8 cellular contexts compared by ENCODE assay signal in the genomic region with DNA sequence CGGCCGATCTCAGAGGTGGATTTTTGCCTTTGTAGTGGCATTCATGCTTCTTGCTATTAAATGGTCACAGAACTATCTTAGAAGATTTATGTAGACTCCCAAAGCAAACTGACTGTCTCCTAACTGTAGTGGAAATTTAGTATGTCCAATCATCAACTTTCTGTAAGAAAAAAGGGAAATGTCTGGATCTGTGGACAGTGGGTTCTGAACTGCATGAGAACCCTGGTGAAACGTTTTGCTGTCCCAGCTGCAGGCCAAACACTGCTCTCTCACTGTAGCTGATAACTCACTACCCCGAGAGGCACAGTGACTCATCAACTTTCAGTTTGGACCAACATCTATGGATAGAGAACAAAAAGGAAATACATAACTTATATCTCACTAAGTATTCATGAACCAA.
DNase-seq lines count a peak whose midpoint lies in the region; ATAC-seq, FAIRE-seq and TF ChIP-seq lines count a peak whose summit lies in the region.

No MANE protein-coding gene starts in this region.

- peak overlapping the region; percentile 72 for H3K4me2 ChIP-seq in A549

- peaks cover 30% of the 10 kb centered on the region for H3K36me3 ChIP-seq in SK-N-MC (ENCODE audit: insufficient read depth, low read length)

- ATAC-seq in A549 (peak; percentile 83 to 92), GM18858 (IDR thresholded peaks at IDR 0.05; ENCODE audit: unreplicated experiment) (peak; percentile 59), HG03108 (IDR thresholded peaks at IDR 0.05; ENCODE audit: unreplicated experiment) (peak; percentile 76)

- POLR2A ChIA-PET in A549 (lab: Yijun Ruan, JAX): no interaction called here

- H3K4me3 Mint-ChIP-seq in activated naive CD8-positive, alpha-beta T cell treated with anti-CD3 and anti-CD28 coated beads for 36 hours: no peak overlapping the region

- no peak for TF ChIP-seq RAD21 in A549 (conservative IDR thresholded peaks at IDR 0.05 in 1 of 2, IDR thresholded peaks at IDR 0.05 in 1 of 2)

- 18% methylated on average over 4 of the region's 4 CpGs for whole genome bisulfite sequencing in A549 (ENCODE audit: missing lambda C conversion rate)

- peak overlapping the region; percentile 78 to 89 for H3K27ac ChIP-seq in A549
- H3K27ac ChIP-seq in SK-N-MC: peak overlapping the region; percentile 94

- peak; percentile 35 to 74 for DNase-seq in A549 (ENCODE audit: low read depth in 1 of 2, low spot score in 1 of 2)
- DNase-seq in SK-N-MC (ENCODE audit: low read depth, low spot score): no peak
- peak; percentile 69 for DNase-seq in globus pallidus (ENCODE audit: low spot score)
- DNase-seq in pulmonary artery endothelial cell (ENCODE audit: low read depth, low spot score): peak; percentile 61
- DNase-seq in GM19238 (ENCODE audit: insufficient read length, low spot score): no peak
- no peak for DNase-seq in activated naive CD8-positive, alpha-beta T cell treated with anti-CD3 and anti-CD28 coated beads for 36 hours

- no peaks in the 10 kb centered on the region for H3K36me3 Mint-ChIP-seq in activated naive CD8-positive, alpha-beta T cell treated with anti-CD3 and anti-CD28 coated beads for 36 hours

- no peaks in the 10 kb centered on the region for H3K27me3 Mint-ChIP-seq in activated naive CD8-positive, alpha-beta T cell treated with anti-CD3 and anti-CD28 coated beads for 36 hours

- H3K4me1 Mint-ChIP-seq in activated naive CD8-positive, alpha-beta T cell treated with anti-CD3 and anti-CD28 coated beads for 36 hours: peaks cover 2% of the 10 kb centered on the region

- no peak for TF ChIP-seq CTCF in A549 (IDR thresholded peaks at IDR 0.05)

- CTCF ChIA-PET in A549 (lab: Yijun Ruan, JAX): no interaction called here

- H3K4me1 ChIP-seq in A549: peaks cover 35% of the 10 kb centered on the region

- TF ChIP-seq POLR2A in A549 (IDR thresholded peaks at IDR 0.05; ENCODE audit: low read length): no peak

- FAIRE-seq in A549 (lab: Jason Lieb, UNC): peak; percentile 91

- TF ChIP-seq EP300 in A549 (IDR thresholded peaks at IDR 0.05): no peak

- H3K27ac Mint-ChIP-seq in activated naive CD8-positive, alpha-beta T cell treated with anti-CD3 and anti-CD28 coated beads for 36 hours: no peak overlapping the region

- H3K9ac ChIP-seq in SK-N-MC (ENCODE audit: insufficient read length): peak overlapping the region; percentile 71

- H3K9me3 ChIP-seq in A549: no peaks in the 10 kb centered on the region
- no peaks in the 10 kb centered on the region for H3K9me3 ChIP-seq in SK-N-MC (ENCODE audit: low read depth, low read length)

- H3K9me3 Mint-ChIP-seq in activated naive CD8-positive, alpha-beta T cell treated with anti-CD3 and anti-CD28 coated beads for 36 hours: no peaks in the 10 kb centered on the region

- H3K4me3 ChIP-seq in A549 (no peak overlapping the region), SK-N-MC (peak overlapping the region; percentile 44)

TF ChIP-seq in A549, 52 proteins besides CTCF, POLR2A, EP300 and RAD21:
- TF ChIP-seq, protein P1, sequence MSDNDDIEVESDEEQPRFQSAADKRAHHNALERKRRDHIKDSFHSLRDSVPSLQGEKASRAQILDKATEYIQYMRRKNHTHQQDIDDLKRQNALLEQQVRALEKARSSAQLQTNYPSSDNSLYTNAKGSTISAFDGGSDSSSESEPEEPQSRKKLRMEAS (IDR thresholded peaks at IDR 0.05): 0 out of 2 replicates have a peak, but pooled peaks have one; percentile 15
- TF ChIP-seq MAFK (IDR thresholded peaks at IDR 0.05; ENCODE audit: partially characterized antibody) (peak; percentile 92), RFX5 (IDR thresholded peaks at IDR 0.05) (no peak), FOSB (CRISPR knock-in tag; IDR thresholded peaks at IDR 0.05) (no peak), TP53 (CRISPR knock-in tag; IDR thresholded peaks at IDR 0.05) (no peak), HOXA7 (CRISPR knock-in tag; IDR thresholded peaks at IDR 0.05) (no peak), NR3C1 (IDR thresholded peaks at IDR 0.05) (no peak), ELK1 (IDR thresholded peaks at IDR 0.05; ENCODE audit: low read depth, low read length) (no peak), NFE2L2 (conservative IDR thresholded peaks at IDR 0.05; ENCODE audit: low read length) (peak; percentile 67; the same call in 1 of the 2 replicates), FOSL2 (IDR thresholded peaks at IDR 0.05) (no peak), FOSL2 (CRISPR knock-in tag; IDR thresholded peaks at IDR 0.05) (peak; percentile 79), CBX8 (IDR thresholded peaks at IDR 0.05) (no peak), BCL3 (IDR thresholded peaks at IDR 0.05) (no peak), CHD4 (IDR thresholded peaks at IDR 0.05; ENCODE audit: borderline replicate concordance) (no peak), KDM1A (IDR thresholded peaks at IDR 0.05; ENCODE audit: low read depth) (no peak), PHF8 (IDR thresholded peaks at IDR 0.05; ENCODE audit: borderline replicate concordance, low read depth) (no peak), EHMT2 (IDR thresholded peaks at IDR 0.05; ENCODE audit: low read depth) (no peak), HDAC2 (IDR thresholded peaks at IDR 0.05) (no peak)
- TF ChIP-seq, protein P2, sequence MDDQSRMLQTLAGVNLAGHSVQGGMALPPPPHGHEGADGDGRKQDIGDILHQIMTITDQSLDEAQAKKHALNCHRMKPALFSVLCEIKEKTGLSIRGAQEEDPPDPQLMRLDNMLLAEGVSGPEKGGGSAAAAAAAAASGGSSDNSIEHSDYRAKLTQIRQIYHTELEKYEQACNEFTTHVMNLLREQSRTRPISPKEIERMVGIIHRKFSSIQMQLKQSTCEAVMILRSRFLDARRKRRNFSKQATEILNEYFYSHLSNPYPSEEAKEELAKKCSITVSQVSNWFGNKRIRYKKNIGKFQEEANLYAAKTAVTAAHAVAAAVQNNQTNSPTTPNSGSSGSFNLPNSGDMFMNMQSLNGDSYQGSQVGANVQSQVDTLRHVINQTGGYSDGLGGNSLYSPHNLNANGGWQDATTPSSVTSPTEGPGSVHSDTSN (IDR thresholded peaks at IDR 0.05): no peak
- TF ChIP-seq, protein P3, sequence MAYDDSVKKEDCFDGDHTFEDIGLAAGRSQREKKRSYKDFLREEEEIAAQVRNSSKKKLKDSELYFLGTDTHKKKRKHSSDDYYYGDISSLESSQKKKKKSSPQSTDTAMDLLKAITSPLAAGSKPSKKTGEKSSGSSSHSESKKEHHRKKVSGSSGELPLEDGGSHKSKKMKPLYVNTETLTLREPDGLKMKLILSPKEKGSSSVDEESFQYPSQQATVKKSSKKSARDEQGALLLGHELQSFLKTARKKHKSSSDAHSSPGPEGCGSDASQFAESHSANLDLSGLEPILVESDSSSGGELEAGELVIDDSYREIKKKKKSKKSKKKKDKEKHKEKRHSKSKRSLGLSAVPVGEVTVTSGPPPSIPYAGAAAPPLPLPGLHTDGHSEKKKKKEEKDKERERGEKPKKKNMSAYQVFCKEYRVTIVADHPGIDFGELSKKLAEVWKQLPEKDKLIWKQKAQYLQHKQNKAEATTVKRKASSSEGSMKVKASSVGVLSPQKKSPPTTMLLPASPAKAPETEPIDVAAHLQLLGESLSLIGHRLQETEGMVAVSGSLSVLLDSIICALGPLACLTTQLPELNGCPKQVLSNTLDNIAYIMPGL (CRISPR knock-in tag; IDR thresholded peaks at IDR 0.05; ENCODE audit: borderline replicate concordance): no peak

Comparison
In these comparisons a context has a peak if more than half of its experiments do, and no peak if none do; other contexts are left out.
1. DNase-seq: peak in A549 (2 of 2), globus pallidus (single experiment) and pulmonary artery endothelial cell (single experiment); none in SK-N-MC (single experiment), GM19238 (single experiment) and activated naive CD8-positive, alpha-beta T cell treated with anti-CD3 and anti-CD28 coated beads for 36 hours (single experiment).
2. Peak in every context shown above with its lines, with median percentiles within 50 percentile points of each other: ATAC-seq.